In the genomic region with DNA sequence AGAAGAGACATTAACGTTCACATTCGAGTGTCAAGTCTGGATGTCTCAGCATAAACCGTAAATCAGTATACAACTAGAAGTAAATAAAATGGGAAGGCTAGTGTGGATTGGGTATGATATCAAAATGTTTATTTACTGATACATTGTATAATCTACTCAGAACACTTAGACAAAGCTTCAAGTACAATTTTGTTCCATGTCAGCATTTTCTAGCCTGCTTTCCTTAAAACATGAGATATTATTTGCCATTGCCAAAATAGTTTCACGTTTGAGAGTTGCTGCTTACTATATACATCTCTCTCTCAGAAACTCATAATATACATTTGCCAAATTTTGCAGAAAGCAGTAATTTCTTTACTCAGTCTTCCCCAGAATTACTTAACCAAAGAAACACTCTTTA, we compare ENCODE assay signal across 1 cellular context.
TF ChIP-seq lines count a peak whose summit lies in the region.

No MANE protein-coding gene starts in this region.

TF ChIP-seq in SK-N-SH treated with all-trans-retinoic acid at 6 μM for 48 hours, 23 proteins besides CTCF, POLR2A, EP300 and RAD21 (continued from another document):
- TF ChIP-seq, protein P1, sequence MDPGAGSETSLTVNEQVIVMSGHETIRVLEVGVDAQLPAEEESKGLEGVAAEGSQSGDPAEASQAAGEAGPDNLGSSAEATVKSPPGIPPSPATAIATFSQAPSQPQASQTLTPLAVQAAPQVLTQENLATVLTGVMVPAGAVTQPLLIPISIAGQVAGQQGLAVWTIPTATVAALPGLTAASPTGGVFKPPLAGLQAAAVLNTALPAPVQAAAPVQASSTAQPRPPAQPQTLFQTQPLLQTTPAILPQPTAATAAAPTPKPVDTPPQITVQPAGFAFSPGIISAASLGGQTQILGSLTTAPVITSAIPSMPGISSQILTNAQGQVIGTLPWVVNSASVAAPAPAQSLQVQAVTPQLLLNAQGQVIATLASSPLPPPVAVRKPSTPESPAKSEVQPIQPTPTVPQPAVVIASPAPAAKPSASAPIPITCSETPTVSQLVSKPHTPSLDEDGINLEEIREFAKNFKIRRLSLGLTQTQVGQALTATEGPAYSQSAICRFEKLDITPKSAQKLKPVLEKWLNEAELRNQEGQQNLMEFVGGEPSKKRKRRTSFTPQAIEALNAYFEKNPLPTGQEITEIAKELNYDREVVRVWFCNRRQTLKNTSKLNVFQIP (CRISPR knock-in tag; IDR thresholded peaks at IDR 0.05; ENCODE audit: borderline replicate concordance, low read depth): no peak
- TF ChIP-seq PPARA (CRISPR knock-in tag; IDR thresholded peaks at IDR 0.05; ENCODE audit: borderline replicate concordance) (no peak), CSDC2 (CRISPR knock-in tag; IDR thresholded peaks at IDR 0.05) (no peak), ARNTL (CRISPR knock-in tag; IDR thresholded peaks at IDR 0.05; ENCODE audit: borderline replicate concordance, low read depth) (no peak)
- TF ChIP-seq, protein P2, sequence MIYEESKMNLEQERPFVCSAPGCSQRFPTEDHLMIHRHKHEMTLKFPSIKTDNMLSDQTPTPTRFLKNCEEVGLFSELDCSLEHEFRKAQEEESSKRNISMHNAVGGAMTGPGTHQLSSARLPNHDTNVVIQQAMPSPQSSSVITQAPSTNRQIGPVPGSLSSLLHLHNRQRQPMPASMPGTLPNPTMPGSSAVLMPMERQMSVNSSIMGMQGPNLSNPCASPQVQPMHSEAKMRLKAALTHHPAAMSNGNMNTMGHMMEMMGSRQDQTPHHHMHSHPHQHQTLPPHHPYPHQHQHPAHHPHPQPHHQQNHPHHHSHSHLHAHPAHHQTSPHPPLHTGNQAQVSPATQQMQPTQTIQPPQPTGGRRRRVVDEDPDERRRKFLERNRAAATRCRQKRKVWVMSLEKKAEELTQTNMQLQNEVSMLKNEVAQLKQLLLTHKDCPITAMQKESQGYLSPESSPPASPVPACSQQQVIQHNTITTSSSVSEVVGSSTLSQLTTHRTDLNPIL (CRISPR knock-in tag; IDR thresholded peaks at IDR 0.05; ENCODE audit: low read depth): no peak
